ENCODE assay signal across 11 cellular contexts in genomic region chr2:46812381-46813024, GRCh38.
A peak's percentile ranks its signal among the peaks of the same experiment; 100 is the strongest.
DNase-seq lines count a peak whose midpoint lies in the region; ATAC-seq and TF ChIP-seq lines count a peak whose summit lies in the region.
"Had no signal": no experiment of that assay in that cellular context is flagged by ENCODE, and none has a peak within 500 bp of the region (broad histone marks: within the 10 kb centered on the region; RNA-seq: fewer than 3 reads in every experiment).

No MANE protein-coding gene starts in this region.

- H3K4me1 ChIP-seq in foreskin keratinocyte: peaks cover 8% of the 10 kb centered on the region
- H3K4me1 ChIP-seq in prostate gland (replicated peaks): peaks cover 10% of the 10 kb centered on the region

- peak; percentile 65 for ATAC-seq in foreskin keratinocyte
- ATAC-seq in GM21619 (IDR thresholded peaks at IDR 0.05; ENCODE audit: unreplicated experiment): no peak
- no peak for ATAC-seq in GM18907 (IDR thresholded peaks at IDR 0.05; ENCODE audit: unreplicated experiment)
- no peak for ATAC-seq in GM21786 (IDR thresholded peaks at IDR 0.05; ENCODE audit: unreplicated experiment)
- ATAC-seq: stimulated activated effector memory CD8-positive, alpha-beta T cell treated with anti-CD3 and anti-CD28 coated beads, Interleukin-12 subunit alpha, Interleukin-12 subunit beta, amount 100 ng/mL, for 72 hours had no signal

- no peak overlapping the region for H3K27ac ChIP-seq in SK-N-MC
- no peak overlapping the region for H3K27ac ChIP-seq in foreskin keratinocyte
- H3K27ac ChIP-seq in prostate gland: peak overlapping the region; percentile 44 to 71

- TF ChIP-seq CTCF in AG10803 (conservative IDR thresholded peaks at IDR 0.05; ENCODE audit: low read length): no peak
- no peak for TF ChIP-seq CTCF in foreskin keratinocyte (conservative IDR thresholded peaks at IDR 0.05)
- no peak for TF ChIP-seq CTCF in prostate gland (IDR thresholded peaks at IDR 0.05)

- H3K9me3 ChIP-seq in SK-N-MC (ENCODE audit: low read depth, low read length) (no peaks in the 10 kb centered on the region), prostate gland (no peaks in the 10 kb centered on the region)

- TF ChIP-seq POLR2A in prostate gland (IDR thresholded peaks at IDR 0.05): no peak

- H3K9ac ChIP-seq in SK-N-MC (ENCODE audit: insufficient read length): no peak overlapping the region

- no peaks in the 10 kb centered on the region for H3K36me3 ChIP-seq in SK-N-MC (ENCODE audit: insufficient read depth, low read length)
- no peaks in the 10 kb centered on the region for H3K36me3 ChIP-seq in prostate gland

- H3K27me3 ChIP-seq in foreskin keratinocyte: no peaks in the 10 kb centered on the region
- H3K27me3 ChIP-seq in prostate gland (replicated peaks; ENCODE audit: insufficient read depth): no peaks in the 10 kb centered on the region

- H3K4me3 ChIP-seq in AG10803 (ENCODE audit: low read length): peak overlapping the region; percentile 6
- H3K4me3 ChIP-seq in SK-N-MC: peak overlapping the region; percentile 42; the same call in 1 of the 2 replicates
- no peak overlapping the region for H3K4me3 ChIP-seq in prostate gland

- WGBS in prostate gland: 13% methylated on average over 10 of the region's 10 CpGs

- intact Hi-C loops in prostate gland (cut with DNase I): loop anchor here (2.0 kb wide), 2 partner anchors 36 to 64 kb away; no protein-coding TSS in a partner anchor

- peak; percentile 97 for DNase-seq in AG10803 (ENCODE audit: low read depth)
- no peak for DNase-seq in SK-N-MC (ENCODE audit: low read depth, low spot score)
- no peak for DNase-seq in foreskin keratinocyte
- peak; percentile 36 for DNase-seq in prostate gland (ENCODE audit: low spot score)
- DNase-seq in cerebellum (ENCODE audit: low spot score): no peak
- DNase-seq: DMS153, T-helper 9 cell had no signal

Comparison
In these comparisons a context has a peak if more than half of its experiments do, and no peak if none do; other contexts are left out.
1. DNase-seq: peak in AG10803 (single experiment) and prostate gland (single experiment); none in SK-N-MC (single experiment), foreskin keratinocyte (0 of 2) and cerebellum (single experiment).
2. H3K4me3 ChIP-seq: peak in AG10803 (single experiment) and SK-N-MC (single experiment); none in prostate gland (0 of 2).
3. H3K27ac ChIP-seq: peak in prostate gland (2 of 2); none in SK-N-MC (single experiment) and foreskin keratinocyte (single experiment).